ENCODE assay signal across 9 cellular contexts in the genomic region with DNA sequence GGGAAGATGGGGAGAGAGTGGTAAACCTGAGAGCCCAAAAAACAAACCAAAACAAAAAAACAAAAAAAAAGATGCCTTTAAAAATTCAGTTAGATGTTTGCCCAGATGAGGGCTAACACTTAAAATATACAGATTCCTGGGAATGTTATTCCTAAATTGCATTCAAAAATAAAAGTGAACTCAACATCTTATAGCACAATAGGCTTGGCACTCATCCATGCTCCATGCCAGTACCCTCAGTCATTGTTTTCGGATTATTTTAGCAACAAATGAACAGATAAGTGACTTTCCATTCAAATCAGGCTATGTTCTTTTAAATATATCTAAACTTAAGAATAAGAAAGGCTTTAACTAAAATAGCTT. TPM values are rescaled to one million over a fixed set of nuclear protein-coding genes. Genes with fewer than 3 reads are reported as not detected.
DNase-seq lines count a peak whose midpoint lies in the region; ATAC-seq and TF ChIP-seq lines count a peak whose summit lies in the region.
"Had no signal": no experiment of that assay in that cellular context is flagged by ENCODE, and none has a peak within 500 bp of the region (broad histone marks: within the 10 kb centered on the region; RNA-seq: fewer than 3 reads in every experiment).

No MANE protein-coding gene starts in this region.

- H3K4me3 ChIP-seq in LNCaP clone FGC (ENCODE audit: low read depth, low read length), result 0 out of 2 replicates have a peak overlapping the region, but pooled peaks have one; percentile 73
- no peak overlapping the region for H3K4me3 ChIP-seq in colonic mucosa

- peaks cover 21 to 23% of the 10 kb centered on the region in 2 donors for H3K36me3 Mint-ChIP-seq in CD14-positive monocyte
- H3K36me3 Mint-ChIP-seq in natural killer cell treated with Interleukin-12 subunit alpha and Interleukin-12 subunit beta and Interleukin-15 and Interleukin-18, amount 100 ng/mL, for 72 hours, result no peaks in the 10 kb centered on the region

- intact Hi-C loops in CD14-positive monocyte (cut with micrococcal nuclease), result loop anchor here in 1 of 2 donors (10.0 kb wide), 3 partner anchors 118 to 618 kb away; no protein-coding TSS in a partner anchor
- intact Hi-C loops in colonic mucosa (cut with DNase I), result no loop called here

- peak overlapping the region in 1 of 2 donors; percentile 89 for H3K9ac ChIP-seq in colonic mucosa (ENCODE audit: low read depth in 2 of 2, low read length in 2 of 2)

- ATAC-seq in natural killer cell treated with Interleukin-12 subunit alpha and Interleukin-12 subunit beta and Interleukin-15 and Interleukin-18, amount 100 ng/mL, for 72 hours, result no peak
- no peak for ATAC-seq in GM18519 (IDR thresholded peaks at IDR 0.05; ENCODE audit: low FRiP score, unreplicated experiment)
- no peak for ATAC-seq in HG03432 (IDR thresholded peaks at IDR 0.05; ENCODE audit: unreplicated experiment)

- peaks cover 82% of the 10 kb centered on the region for H3K4me1 Mint-ChIP-seq in CD14-positive monocyte
- peaks cover 69 to 73% of the 10 kb centered on the region in 2 donors for H3K4me1 Mint-ChIP-seq in natural killer cell treated with Interleukin-12 subunit alpha and Interleukin-12 subunit beta and Interleukin-15 and Interleukin-18, amount 100 ng/mL, for 72 hours (ENCODE audit: low read depth in 2 of 2)

- no peaks in the 10 kb centered on the region for H3K27me3 ChIP-seq in colonic mucosa

- peak overlapping the region; percentile 12 to 96 for H3K4me3 Mint-ChIP-seq in CD14-positive monocyte
- H3K4me3 Mint-ChIP-seq in natural killer cell treated with Interleukin-12 subunit alpha and Interleukin-12 subunit beta and Interleukin-15 and Interleukin-18, amount 100 ng/mL, for 72 hours, result peak overlapping the region; percentile 70

- no peaks in the 10 kb centered on the region for H3K9me3 ChIP-seq in colonic mucosa

- H3K9me3 Mint-ChIP-seq in CD14-positive monocyte, result peaks cover 0 to 2% (median 0%) of the 10 kb centered on the region in 7 donors
- H3K9me3 Mint-ChIP-seq in natural killer cell treated with Interleukin-12 subunit alpha and Interleukin-12 subunit beta and Interleukin-15 and Interleukin-18, amount 100 ng/mL, for 72 hours, result no peaks in the 10 kb centered on the region

- peaks cover 37% of the 10 kb centered on the region for H3K4me1 ChIP-seq in colonic mucosa

- peak overlapping the region; percentile 93 to 98 (median 97) for H3K27ac Mint-ChIP-seq in CD14-positive monocyte
- H3K27ac Mint-ChIP-seq in natural killer cell treated with Interleukin-12 subunit alpha and Interleukin-12 subunit beta and Interleukin-15 and Interleukin-18, amount 100 ng/mL, for 72 hours, result peak overlapping the region; percentile 71 to 88

- DNase-seq in CD14-positive monocyte (ENCODE audit: low spot score) (no peak), LNCaP clone FGC (ENCODE audit: low read depth) (no peak), colonic mucosa (no peak), NCI-H1105 treated with DMSO at 0.1 percent for 48 hours (lab: John Stamatoyannopoulos, UW) (no peak), GM03348 (ENCODE audit: low spot score) (no peak)
- DNase-seq in natural killer cell treated with Interleukin-12 subunit alpha and Interleukin-12 subunit beta and Interleukin-15 and Interleukin-18, amount 100 ng/mL, for 72 hours (ENCODE audit: low spot score), result no peak
- DNase-seq: MM.1S had no signal

- H3K27ac ChIP-seq in colonic mucosa, result peak overlapping the region; percentile 90

- TF ChIP-seq CTCF in CD14-positive monocyte (IDR thresholded peaks at IDR 0.05) (no peak), LNCaP clone FGC (IDR thresholded peaks at IDR 0.05; ENCODE audit: control insufficient read depth, extremely low read depth, insufficient read depth) (no peak), colonic mucosa (IDR thresholded peaks at IDR 0.05) (no peak)

- peaks cover 0 to 2% (median 0%) of the 10 kb centered on the region in 3 donors for H3K27me3 Mint-ChIP-seq in CD14-positive monocyte (ENCODE audit: low read depth in 3 of 3)
- no peaks in the 10 kb centered on the region for H3K27me3 Mint-ChIP-seq in natural killer cell treated with Interleukin-12 subunit alpha and Interleukin-12 subunit beta and Interleukin-15 and Interleukin-18, amount 100 ng/mL, for 72 hours

- H3K36me3 ChIP-seq in colonic mucosa, result no peaks in the 10 kb centered on the region

RNA-seq across cellular contexts. Expression of a gene that starts 3.7 kb away (rescaled TPM):
- 10 to 100 TPM; 32.3 to 32.7 TPM for polyA plus RNA-seq in CD14-positive monocyte
- 100 to 1,000 TPM; 718 to 936 TPM for total RNA-seq in colonic mucosa
- 100 to 1,000 TPM; 208 to 285 TPM for total RNA-seq in natural killer cell treated with Interleukin-12 subunit alpha and Interleukin-12 subunit beta and Interleukin-15 and Interleukin-18, amount 100 ng/mL, for 72 hours
